ENCODE assay signal across 22 cellular contexts in genomic region chr5:55495216-55495615, GRCh38.
"Had no signal": no experiment of that assay in that cellular context is flagged by ENCODE, and none has a peak within 500 bp of the region (broad histone marks: within the 10 kb centered on the region; RNA-seq: fewer than 3 reads in every experiment).

No MANE protein-coding gene starts in this region.

- H3K27ac ChIP-seq: heart left ventricle, left lung, lower lobe of right lung, SK-N-MC, skin epidermis, suprapubic skin, transverse colon had no signal

- H3K36me3 ChIP-seq: left lung, lower lobe of right lung, suprapubic skin, transverse colon had no signal

- DNase-seq: activated B cell treated with CpG ODN at 0.5 μM for 24 hours; activated CD8-positive, alpha-beta memory T cell treated with anti-CD3 and anti-CD28 coated beads, Interleukin-2, amount 10 ng/mL, durations not matched to agents 7 days and 5 days; activated CD8-positive, alpha-beta T cell treated with anti-CD3 and anti-CD28 coated beads, Interleukin-2, amount 10 ng/mL, durations not matched to agents 7 days and 5 days; activated naive CD4-positive, alpha-beta T cell; activated T-cell treated with anti-CD3 and anti-CD28 coated beads, Interleukin-2, amount 50 U/mL, for 72 hours; cortex of kidney; endodermal cell; foreskin fibroblast; heart left ventricle; immature natural killer cell; left lung; lower lobe of right lung; mesendoderm; retina; stimulated activated CD4-positive, alpha-beta T cell treated with anti-CD3 and anti-CD28 coated beads, Interleukin-12 subunit alpha, Interleukin-12 subunit beta, amount 100 ng/mL, for 4 hours; stimulated activated CD4-positive, alpha-beta T cell treated with anti-CD3 and anti-CD28 coated beads, Interleukin-4, amount 100 ng/mL, for 24 hours; SW 1271; T-helper 2 cell; transverse colon had no signal

- H3K27me3 ChIP-seq: heart left ventricle, left lung, suprapubic skin, transverse colon had no signal

- H3K4me3 ChIP-seq: heart left ventricle, left lung, lower lobe of right lung, SK-N-MC, skin epidermis, suprapubic skin, transverse colon had no signal
